Comparison of ENCODE assay signal across 8 cellular contexts in the genomic region with DNA sequence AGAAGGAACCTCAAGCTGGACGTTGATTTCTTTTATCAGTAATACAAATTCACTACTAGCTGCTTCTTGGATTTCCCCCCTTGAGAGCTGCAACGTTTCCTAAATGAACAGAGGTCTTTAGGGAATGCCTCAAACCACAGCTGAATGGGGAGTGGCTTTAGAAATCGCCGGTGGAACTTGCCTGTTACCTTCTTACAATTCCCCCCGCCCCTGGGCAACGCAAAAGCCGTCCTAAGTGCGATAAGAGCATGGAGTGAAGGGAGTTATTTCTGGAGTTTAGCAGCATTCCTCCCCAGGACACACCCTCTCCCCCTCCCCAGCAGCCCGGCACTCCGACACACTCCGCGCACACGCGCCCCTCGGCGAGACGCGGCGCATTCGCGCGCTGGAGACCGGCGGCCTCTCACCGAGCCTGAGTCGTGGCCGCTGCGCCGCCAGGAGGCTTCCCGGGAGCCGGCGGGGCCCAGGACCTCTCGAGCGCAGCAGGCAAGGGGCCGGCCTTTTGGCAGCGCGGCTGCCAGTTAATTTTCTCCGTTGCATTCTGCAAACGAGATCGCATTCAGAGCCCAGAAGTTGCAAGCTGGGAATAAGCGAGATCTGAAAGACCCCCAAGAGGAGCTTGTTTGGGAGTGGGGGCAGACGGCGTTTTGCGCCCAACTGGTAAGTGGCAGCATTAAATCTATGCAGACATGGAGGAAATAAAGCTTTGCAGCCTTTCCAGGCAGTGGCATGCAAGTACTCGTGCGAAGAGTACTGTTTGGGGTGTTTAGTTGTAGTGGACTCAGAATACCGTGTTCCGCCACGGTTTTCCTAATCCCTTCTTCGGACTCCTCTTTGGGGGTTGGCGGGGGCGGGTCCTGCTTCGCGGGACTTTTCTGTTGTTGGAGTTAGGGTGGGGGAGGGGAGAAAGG.
DNase-seq lines count a peak whose midpoint lies in the region; ATAC-seq, FAIRE-seq and TF ChIP-seq lines count a peak whose summit lies in the region.

No MANE protein-coding gene starts in this region.

- no peak for FAIRE-seq in kidney (lab: Jason Lieb, UNC)

- peak; percentile 77 for TF ChIP-seq CTCF in chondrocyte (IDR thresholded peaks at IDR 0.05)
- TF ChIP-seq CTCF in kidney (IDR thresholded peaks at IDR 0.05; ENCODE audit: borderline replicate concordance, extremely low read depth, insufficient read depth) = peak; percentile 21

- peak; percentile 59 for DNase-seq in activated CD8-positive, alpha-beta memory T cell treated with anti-CD3 and anti-CD28 coated beads, Interleukin-2, amount 50 U/mL, for 48 hours
- DNase-seq in activated CD8-positive, alpha-beta memory T cell treated with anti-CD3 and anti-CD28 coated beads for 24 hours = no peak
- DNase-seq in NCI-H345 (lab: John Stamatoyannopoulos, UW) = peak; percentile 48
- no peak for DNase-seq in chondrocyte (ENCODE audit: low spot score)
- peak; percentile 89 for DNase-seq in kidney
- peak; percentile 39 for DNase-seq in stimulated activated CD8-positive, alpha-beta memory T cell treated with anti-CD3 and anti-CD28 coated beads, Interleukin-4, amount 100 ng/mL, for 48 hours
- DNase-seq in SKM-1 treated with dmso at 0.1 percent for 144 hours (lab: John Stamatoyannopoulos, UW; ENCODE audit: unreplicated experiment) = no peak

- intact Hi-C loops in kidney (cut with DNase I) = no loop called here

- peak overlapping the region; percentile 96 for H3K27ac Mint-ChIP-seq in chondrocyte (ENCODE audit: unreplicated experiment)

- no peaks in the 10 kb centered on the region for H3K9me3 Mint-ChIP-seq in chondrocyte (ENCODE audit: low read depth)

- H3K4me3 Mint-ChIP-seq in chondrocyte (ENCODE audit: unreplicated experiment) = peak overlapping the region; percentile 88

- no peaks in the 10 kb centered on the region for H3K9me3 ChIP-seq in kidney (ENCODE audit: control insufficient read depth in 1 of 2, low read length in 2 of 2)

- ATAC-seq in GM19455 (IDR thresholded peaks at IDR 0.05; ENCODE audit: unreplicated experiment) = no peak

- no peaks in the 10 kb centered on the region for H3K36me3 Mint-ChIP-seq in chondrocyte (ENCODE audit: low read depth)

- H3K27ac ChIP-seq in kidney (ENCODE audit: low read depth in 2 of 2, low read length in 2 of 2) = peak overlapping the region in 1 of 2 donors; percentile 64

- H3K4me1 Mint-ChIP-seq in chondrocyte (ENCODE audit: low read depth) = peaks cover 48% of the 10 kb centered on the region

- peak overlapping the region; percentile 78 to 81 for H3K4me3 ChIP-seq in kidney (ENCODE audit: low read length in 2 of 2)

- no peaks in the 10 kb centered on the region for H3K36me3 ChIP-seq in kidney (ENCODE audit: control insufficient read depth in 1 of 2, insufficient read depth in 2 of 2, low read length in 2 of 2)

- peaks cover 2 to 5% of the 10 kb centered on the region in 2 donors for H3K4me1 ChIP-seq in kidney (ENCODE audit: control insufficient read depth in 1 of 2, insufficient read depth in 1 of 2, low read depth in 1 of 2, low read length in 2 of 2)

- H3K9ac ChIP-seq in kidney (ENCODE audit: low read length in 2 of 2) = peak overlapping the region in 1 of 2 donors; percentile 56

- no peaks in the 10 kb centered on the region for H3K27me3 Mint-ChIP-seq in chondrocyte (ENCODE audit: low read depth)

Comparison
In these comparisons a context has a peak if more than half of its experiments do, and no peak if none do; other contexts are left out.
1. DNase-seq: peak in activated CD8-positive, alpha-beta memory T cell treated with anti-CD3 and anti-CD28 coated beads, Interleukin-2, amount 50 U/mL, for 48 hours (single experiment), NCI-H345 (single experiment), kidney (single experiment) and stimulated activated CD8-positive, alpha-beta memory T cell treated with anti-CD3 and anti-CD28 coated beads, Interleukin-4, amount 100 ng/mL, for 48 hours (single experiment); none in activated CD8-positive, alpha-beta memory T cell treated with anti-CD3 and anti-CD28 coated beads for 24 hours (single experiment), chondrocyte (single experiment) and SKM-1 treated with dmso at 0.1 percent for 144 hours (single experiment).